23 cellular contexts compared by ENCODE assay signal in genomic region chr5:18720002-18720401, GRCh38.
DNase-seq lines count a peak whose midpoint lies in the region; ATAC-seq and TF ChIP-seq lines count a peak whose summit lies in the region.
"Had no signal": no experiment of that assay in that cellular context is flagged by ENCODE, and none has a peak within 500 bp of the region (broad histone marks: within the 10 kb centered on the region; RNA-seq: fewer than 3 reads in every experiment).

No MANE protein-coding gene starts in this region.

- no peaks in the 10 kb centered on the region for H3K27me3 ChIP-seq in prostate gland (replicated peaks; ENCODE audit: insufficient read depth)
- H3K27me3 ChIP-seq: tibial nerve had no signal

- no peak for TF ChIP-seq CTCF in prostate gland (IDR thresholded peaks at IDR 0.05)

- H3K4me3 ChIP-seq in prostate gland = no peak overlapping the region
- H3K4me3 ChIP-seq: lung, psoas muscle, tibial nerve had no signal

- no peaks in the 10 kb centered on the region for H3K4me1 ChIP-seq in prostate gland (replicated peaks)
- H3K4me1 ChIP-seq: psoas muscle, tibial nerve had no signal

- ATAC-seq in GM18907 (IDR thresholded peaks at IDR 0.05; ENCODE audit: unreplicated experiment) (peak; percentile 67), GM21528 (IDR thresholded peaks at IDR 0.05; ENCODE audit: low FRiP score, unreplicated experiment) (peak; percentile 58), HG03175 (IDR thresholded peaks at IDR 0.05; ENCODE audit: unreplicated experiment) (peak; percentile 75), naive B cell (ENCODE audit: low read depth in 2 of 2) (peak; percentile 14 to 32)
- ATAC-seq: activated CD8-positive, alpha-beta T cell treated with anti-CD3 and anti-CD28 coated beads for 36 hours; psoas muscle had no signal

- no peaks in the 10 kb centered on the region for H3K36me3 ChIP-seq in prostate gland
- H3K36me3 ChIP-seq: tibial nerve had no signal

- no peak overlapping the region for H3K27ac Mint-ChIP-seq in naive B cell
- H3K27ac Mint-ChIP-seq: activated CD8-positive, alpha-beta T cell treated with anti-CD3 and anti-CD28 coated beads for 36 hours; activated naive CD8-positive, alpha-beta T cell treated with anti-CD3 and anti-CD28 coated beads, Interleukin-2, amount 10 ng/mL, durations not matched to agents 7 days and 5 days; CD4-positive, alpha-beta T cell; T-helper 1 cell treated with Interleukin-12 subunit alpha and Interleukin-12 subunit beta and Interleukin-4 antibody, amounts not matched to agents 30 μg/mL and 1 μg/mL, for 36 hours had no signal

- TF ChIP-seq POLR2A in prostate gland (IDR thresholded peaks at IDR 0.05) = no peak

- peaks cover 18 to 24% (median 19%) of the 10 kb centered on the region in 3 donors for H3K4me1 Mint-ChIP-seq in naive B cell
- H3K4me1 Mint-ChIP-seq: activated naive CD8-positive, alpha-beta T cell treated with anti-CD3 and anti-CD28 coated beads, Interleukin-2, amount 10 ng/mL, durations not matched to agents 7 days and 5 days had no signal

- no peak overlapping the region for H3K27ac ChIP-seq in prostate gland
- H3K27ac ChIP-seq: psoas muscle, tibial nerve had no signal

- H3K4me3 Mint-ChIP-seq in naive B cell = no peak overlapping the region
- H3K4me3 Mint-ChIP-seq: activated CD8-positive, alpha-beta T cell treated with anti-CD3 and anti-CD28 coated beads for 36 hours; activated naive CD8-positive, alpha-beta T cell treated with anti-CD3 and anti-CD28 coated beads, Interleukin-2, amount 10 ng/mL, durations not matched to agents 7 days and 5 days; CD4-positive, alpha-beta T cell; central memory CD8-positive, alpha-beta T cell; T-helper 1 cell treated with Interleukin-12 subunit alpha and Interleukin-12 subunit beta and Interleukin-4 antibody, amounts not matched to agents 30 μg/mL and 1 μg/mL, for 36 hours had no signal

- no peaks in the 10 kb centered on the region for H3K9me3 Mint-ChIP-seq in naive B cell
- H3K9me3 Mint-ChIP-seq: CD4-positive, alpha-beta T cell; central memory CD8-positive, alpha-beta T cell; T-helper 1 cell treated with Interleukin-12 subunit alpha and Interleukin-12 subunit beta and Interleukin-4 antibody, amounts not matched to agents 30 μg/mL and 1 μg/mL, for 36 hours had no signal

- H3K27me3 Mint-ChIP-seq in naive B cell = no peaks in the 10 kb centered on the region
- H3K27me3 Mint-ChIP-seq: activated CD8-positive, alpha-beta T cell treated with anti-CD3 and anti-CD28 coated beads for 36 hours; activated naive CD8-positive, alpha-beta T cell treated with anti-CD3 and anti-CD28 coated beads, Interleukin-2, amount 10 ng/mL, durations not matched to agents 7 days and 5 days; CD4-positive, alpha-beta T cell; central memory CD8-positive, alpha-beta T cell had no signal

- 40% methylated on average over 1 of the region's 1 CpG for WGBS in prostate gland

- DNase-seq in naive B cell (no peak), HT-29 (ENCODE audit: low spot score) (no peak), NCI-H146 treated with DMSO at 0.1 percent for 48 hours (lab: John Stamatoyannopoulos, UW; ENCODE audit: unreplicated experiment) (no peak), prostate gland (ENCODE audit: low spot score) (no peak)
- DNase-seq: activated CD4-positive, alpha-beta T cell treated with anti-CD3 and anti-CD28 coated beads for 1 hour; activated CD8-positive, alpha-beta T cell treated with anti-CD3 and anti-CD28 coated beads for 36 hours; activated naive CD8-positive, alpha-beta T cell treated with anti-CD3 and anti-CD28 coated beads, Interleukin-2, amount 10 ng/mL, durations not matched to agents 7 days and 5 days; CD4-positive, alpha-beta T cell; KBM-7; kidney; MM.1S; NCI-H1436 treated with DMSO at 0.1 percent for 48 hours; NCI-H524; psoas muscle; RPMI8226; stimulated activated CD8-positive, alpha-beta memory T cell treated with anti-CD3 and anti-CD28 coated beads, Interleukin-4, amount 100 ng/mL, for 48 hours had no signal

- H3K36me3 Mint-ChIP-seq in naive B cell = no peaks in the 10 kb centered on the region

- intact Hi-C loops in prostate gland (cut with DNase I) = no loop called here

- no peaks in the 10 kb centered on the region for H3K9me3 ChIP-seq in prostate gland
- H3K9me3 ChIP-seq: psoas muscle, tibial nerve had no signal

Comparison
In these comparisons a context has a peak if more than half of its experiments do, and no peak if none do; other contexts are left out.
1. ATAC-seq: peak in every context shown above with its lines; median percentile 75 in HG03175; 67 in GM18907; 58 in GM21528; 23 in naive B cell.